ENCODE assay signal across 1 cellular context in genomic region chr1:41936107-41936506, GRCh38.
TF ChIP-seq lines count a peak whose summit lies in the region.

No MANE protein-coding gene starts in this region.

TF ChIP-seq in SK-N-SH, 30 proteins besides CTCF, POLR2A, EP300 and RAD21 (continued from another document):
- TF ChIP-seq ZBTB33 (IDR thresholded peaks at IDR 0.05; ENCODE audit: borderline replicate concordance, low read depth), result no peak
TF ChIP-seq in SK-N-SH: peak in this region for 8.
